ENCODE assay signal across 13 cellular contexts in genomic region chr11:76673164-76674142, GRCh38. TPM values are rescaled to one million over a fixed set of nuclear protein-coding genes. Genes with fewer than 3 reads are reported as not detected.
DNase-seq lines count a peak whose midpoint lies in the region; FAIRE-seq and TF ChIP-seq lines count a peak whose summit lies in the region.
"Had no signal": no experiment of that assay in that cellular context is flagged by ENCODE, and none has a peak within 500 bp of the region (broad histone marks: within the 10 kb centered on the region; RNA-seq: fewer than 3 reads in every experiment).

No MANE protein-coding gene starts in this region.

- TF ChIP-seq CTCF in CD14-positive monocyte (IDR thresholded peaks at IDR 0.05) = no peak
- TF ChIP-seq CTCF in transverse colon (IDR thresholded peaks at IDR 0.05) = no peak

- peaks cover 12% of the 10 kb centered on the region for H3K27me3 ChIP-seq in transverse colon
- H3K27me3 ChIP-seq: SJSA1 had no signal

- TF ChIP-seq POLR2A in transverse colon (IDR thresholded peaks at IDR 0.05) = no peak

- DNase-seq in CD14-positive monocyte (ENCODE audit: low spot score) (no peak), GM18507 (ENCODE audit: extremely low spot score, insufficient read length, low read depth) (no peak), OCI-M1 (lab: John Stamatoyannopoulos, UW) (peak; percentile 67), immature natural killer cell (no peak), DMS79 treated with DMSO at 0.1 percent for 48 hours (lab: John Stamatoyannopoulos, UW) (no peak), hippocampal formation (lab: John Stamatoyannopoulos, UW) (no peak), HK-2 (ENCODE audit: unreplicated experiment) (no peak), transverse colon (no peak)
- DNase-seq: amniotic stem cell; effector CD8-positive, alpha-beta T cell; NCI-H1092; NCI-H524 treated with DMSO at 0.1 percent for 48 hours had no signal

- peaks cover 48 to 82% (median 62%) of the 10 kb centered on the region in 3 donors for H3K27me3 Mint-ChIP-seq in CD14-positive monocyte (ENCODE audit: low read depth in 3 of 3)
- H3K27me3 Mint-ChIP-seq in immature natural killer cell (ENCODE audit: low read depth in 3 of 3) = peaks cover 2 to 11% (median 3%) of the 10 kb centered on the region in 3 donors

- H3K4me1 Mint-ChIP-seq in CD14-positive monocyte (peaks cover 38% of the 10 kb centered on the region), immature natural killer cell (peaks cover 34 to 40% of the 10 kb centered on the region in 2 donors)

- H3K9me3 ChIP-seq in transverse colon = no peaks in the 10 kb centered on the region
- H3K9me3 ChIP-seq: SJSA1 had no signal

- in situ Hi-C loops in transverse colon (cut with MboI; ENCODE audit: low pct_ligation_motif_present in 1 of 4, low pct_unique_long_range_greater_than_20kb in 1 of 4, low sequenced_read_pairs in 3 of 4) = no loop called here

- H3K9me3 Mint-ChIP-seq in CD14-positive monocyte (peaks cover 0 to 11% (median 3%) of the 10 kb centered on the region in 7 donors), immature natural killer cell (no peaks in the 10 kb centered on the region)

- H3K36me3 Mint-ChIP-seq in CD14-positive monocyte = peaks cover 4 to 23% of the 10 kb centered on the region in 2 donors
- H3K36me3 Mint-ChIP-seq in immature natural killer cell = no peaks in the 10 kb centered on the region

- WGBS in transverse colon (ENCODE audit: low coverage in 1 of 2), 2 donors = 87% methylated on average over 5 of the region's 5 CpGs; no CpG with 5 or more reads in 1 of the 2 donors

- H3K36me3 ChIP-seq in transverse colon = no peaks in the 10 kb centered on the region
- H3K36me3 ChIP-seq: SJSA1 had no signal

- FAIRE-seq in GM18507 (lab: Jason Lieb, UNC) = peak; percentile 74

- H3K4me3 Mint-ChIP-seq in CD14-positive monocyte = peak overlapping the region in 1 of 2 donors; percentile 78
- H3K4me3 Mint-ChIP-seq in immature natural killer cell = peak overlapping the region; percentile 46 to 82 (median 72)

- H3K27ac Mint-ChIP-seq in CD14-positive monocyte = peak overlapping the region in 5 of 7 donors; percentile 41 to 89 (median 76)
- H3K27ac Mint-ChIP-seq in immature natural killer cell = peak overlapping the region; percentile 80 to 95 (median 92)

- peaks cover 6 to 30% (median 25%) of the 10 kb centered on the region in 4 donors for H3K4me1 ChIP-seq in transverse colon

- H3K27ac ChIP-seq in transverse colon = no peak overlapping the region
- H3K27ac ChIP-seq: SJSA1 had no signal

- intact Hi-C loops in CD14-positive monocyte (cut with micrococcal nuclease) = loop anchor here in 1 of 2 donors (5.0 kb wide), 1 partner anchor 41 kb away; no protein-coding TSS in a partner anchor
- intact Hi-C loops in transverse colon (cut with DNase I; ENCODE audit: low total_unique reads) = loop anchor here (10.0 kb wide), 1 partner anchor 119 kb away; no protein-coding TSS in a partner anchor

- no peak for TF ChIP-seq EP300 in transverse colon (IDR thresholded peaks at IDR 0.05; ENCODE audit: low read depth)

- no peak overlapping the region for H3K4me3 ChIP-seq in transverse colon
- H3K4me3 ChIP-seq: SJSA1 had no signal

RNA-seq across cellular contexts. Expression of gene LRRC32, which starts 2.9 kb away (rescaled TPM):
- polyA plus RNA-seq in CD14-positive monocyte = not detected
- under 1 TPM in 1 of 3 donors, not detected in 2; 0.45 TPM for polyA plus RNA-seq in immature natural killer cell
- 10 to 100 TPM in 1 of 4 donors, 1 to 10 TPM in 3; 5.1 to 11.5 (median 9.1) TPM for total RNA-seq in transverse colon
